ENCODE assay signal across 8 cellular contexts in the genomic region with DNA sequence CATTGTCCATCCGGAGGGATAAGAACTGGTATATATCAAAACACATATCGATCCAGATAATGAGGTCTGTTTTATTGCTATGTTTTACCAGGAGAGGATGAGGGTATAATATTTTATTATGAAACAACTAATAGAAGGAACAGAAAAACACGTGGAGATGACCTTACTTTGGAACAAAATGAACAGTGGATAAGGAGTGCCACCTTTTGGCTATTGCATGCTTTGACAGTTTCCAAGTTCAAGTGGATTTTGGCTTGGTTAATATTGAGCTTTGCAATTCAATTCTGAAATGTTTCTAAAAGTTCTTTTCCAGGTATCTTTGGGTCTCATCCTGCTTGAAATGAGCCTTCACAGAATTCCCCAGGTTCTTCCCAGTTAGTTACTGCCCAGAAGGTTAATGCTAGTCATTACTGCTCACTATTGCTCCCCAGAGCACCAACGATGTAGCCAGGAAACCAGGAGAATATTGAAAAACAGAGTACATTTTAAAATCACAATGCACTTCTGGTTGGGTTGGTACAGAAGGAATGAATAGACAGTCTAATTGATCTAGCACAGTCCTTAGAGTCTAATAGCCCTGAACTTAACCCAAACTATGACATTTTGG. TPM values are rescaled to one million over a fixed set of nuclear protein-coding genes. Genes with fewer than 3 reads are reported as not detected.
DNase-seq lines count a peak whose midpoint lies in the region; ATAC-seq and TF ChIP-seq lines count a peak whose summit lies in the region.

No MANE protein-coding gene starts in this region.

- CTCF ChIA-PET in Caco-2 (lab: Charles Lee): interaction anchor here (0.6 to 0.7 kb wide), 3 partner anchors 21 to 1231 kb away, joined by 3 to 4 read pairs (median 3); no protein-coding TSS in a partner anchor

- H3K4me3 Mint-ChIP-seq in Caco-2 (ENCODE audit: unreplicated experiment): no peak overlapping the region

- peaks cover 3% of the 10 kb centered on the region for H3K27me3 Mint-ChIP-seq in Caco-2 (ENCODE audit: insufficient read depth, unreplicated experiment)

- H3K27ac Mint-ChIP-seq in Caco-2 (ENCODE audit: unreplicated experiment): no peak overlapping the region

- H3K4me3 ChIP-seq in Caco-2 (ENCODE audit: low read depth, low read length) (no peak overlapping the region), NB4 (ENCODE audit: low read depth, low read length) (no peak overlapping the region)

- no peaks in the 10 kb centered on the region for H3K4me1 ChIP-seq in Caco-2

- H3K9me3 Mint-ChIP-seq in Caco-2 (ENCODE audit: unreplicated experiment): no peaks in the 10 kb centered on the region

- peak; percentile 48 to 75 for TF ChIP-seq CTCF in Caco-2 (IDR thresholded peaks at IDR 0.05; ENCODE audit: insufficient read depth in 1 of 2, low read depth in 1 of 2, low read length in 1 of 2, severe bottlenecking in 1 of 2, unreplicated experiment in 1 of 2)
- peak; percentile 10 for TF ChIP-seq CTCF in NB4 (IDR thresholded peaks at IDR 0.05; ENCODE audit: low read depth, low read length)

- POLR2A ChIA-PET in Caco-2 (lab: Charles Lee): no interaction called here

- TF ChIP-seq POLR2A in NB4 (IDR thresholded peaks at IDR 0.05; ENCODE audit: extremely low read depth, insufficient read length): no peak

- no peaks in the 10 kb centered on the region for H3K27me3 ChIP-seq in Caco-2 (replicated peaks; ENCODE audit: control insufficient read depth, insufficient read depth, low read length)

- BruUV-seq in Caco-2 (replicated peaks; lab: Mats Ljungman, UMichigan): no TSS peak

- no peaks in the 10 kb centered on the region for H3K36me3 Mint-ChIP-seq in Caco-2 (ENCODE audit: insufficient read depth, unreplicated experiment)

- H3K36me3 ChIP-seq in Caco-2 (ENCODE audit: control insufficient read depth, insufficient read depth, low read length): no peaks in the 10 kb centered on the region

- H3K9me3 ChIP-seq in Caco-2: no peaks in the 10 kb centered on the region

- ATAC-seq in GM21619 (IDR thresholded peaks at IDR 0.05; ENCODE audit: unreplicated experiment): peak; percentile 62

- H3K4me1 Mint-ChIP-seq in Caco-2 (ENCODE audit: low read depth, unreplicated experiment): no peaks in the 10 kb centered on the region

- DNase-seq in Caco-2 (peak in 1 of 2 experiments; percentile 20), NB4 (ENCODE audit: low read depth) (peak; percentile 39), amniotic epithelial cell (ENCODE audit: low read depth) (peak; percentile 72), kidney tubule cell (ENCODE audit: low spot score) (peak; percentile 52), GDM1 (lab: John Stamatoyannopoulos, UW) (no peak), activated T-cell treated with anti-CD3 and anti-CD28 coated beads for 4 hours (no peak), T1000 (lab: John Stamatoyannopoulos, UW) (no peak)

- intact Hi-C loops in Caco-2 (cut with micrococcal nuclease; ENCODE audit: unreplicated experiment): loop anchor here (1.0 to 10.0 kb wide), 4 partner anchors 182 to 1230 kb away; no protein-coding TSS in a partner anchor

RNA-seq across cellular contexts. Expression of gene ZC3H11B, which starts 45.5 kb away (rescaled TPM):
- total RNA-seq in Caco-2 (2022): not detected in 2 replicates

Comparison
In these comparisons a context has a peak if more than half of its experiments do, and no peak if none do; other contexts are left out.
1. DNase-seq: peak in NB4 (single experiment), amniotic epithelial cell (single experiment) and kidney tubule cell (single experiment); none in GDM1 (single experiment), activated T-cell treated with anti-CD3 and anti-CD28 coated beads for 4 hours (single experiment) and T1000 (single experiment).